1 cellular context compared by ENCODE assay signal in genomic region chr20:31923388-31924271, GRCh38.
TF ChIP-seq lines count a peak whose summit lies in the region.

No MANE protein-coding gene starts in this region.

TF ChIP-seq in SK-N-SH, 30 proteins besides CTCF, POLR2A, EP300 and RAD21 (continued from another document):
- TF ChIP-seq ZBTB33 (IDR thresholded peaks at IDR 0.05; ENCODE audit: borderline replicate concordance, low read depth), result no peak
